Comparison of ENCODE assay signal across 18 cellular contexts in the genomic region with DNA sequence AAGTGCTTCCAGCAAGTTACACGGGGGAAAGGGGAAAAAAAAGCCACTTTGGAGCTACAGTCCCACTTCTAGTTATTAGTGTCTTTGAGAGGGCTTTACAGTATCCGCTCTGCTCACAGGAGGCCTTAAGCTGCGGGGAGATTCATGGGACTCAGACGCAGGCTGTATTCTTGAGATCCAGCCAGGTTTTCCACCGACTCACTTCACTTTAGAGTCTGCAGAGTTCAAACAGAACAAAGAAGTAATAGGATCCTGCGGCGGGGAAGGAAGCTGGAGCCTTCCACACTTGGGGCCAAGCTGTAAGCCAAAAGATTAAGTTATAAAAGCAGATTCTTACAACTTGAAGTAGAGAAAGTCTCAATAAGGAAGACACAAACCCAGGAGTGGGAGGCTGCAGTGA.
DNase-seq lines count a peak whose midpoint lies in the region; ATAC-seq and TF ChIP-seq lines count a peak whose summit lies in the region.
"Had no signal": no experiment of that assay in that cellular context is flagged by ENCODE, and none has a peak within 500 bp of the region (broad histone marks: within the 10 kb centered on the region; RNA-seq: fewer than 3 reads in every experiment).

No MANE protein-coding gene starts in this region.

- H3K4me3 ChIP-seq in astrocyte of the spinal cord (ENCODE audit: low read depth, low read length) (no peak overlapping the region), skeletal muscle cell (ENCODE audit: low read depth, low read length) (no peak overlapping the region)
- H3K4me3 ChIP-seq: SJSA1 had no signal

- no peak overlapping the region for H3K27ac Mint-ChIP-seq in activated naive CD4-positive, alpha-beta T cell treated with anti-CD3 and anti-CD28 coated beads for 36 hours
- H3K27ac Mint-ChIP-seq: B cell; natural killer cell treated with Interleukin-12 subunit alpha and Interleukin-12 subunit beta and Interleukin-15 and Interleukin-18, amount 100 ng/mL, for 72 hours had no signal

- no peaks in the 10 kb centered on the region for H3K36me3 Mint-ChIP-seq in activated naive CD4-positive, alpha-beta T cell treated with anti-CD3 and anti-CD28 coated beads for 36 hours (ENCODE audit: low read depth)
- H3K36me3 Mint-ChIP-seq: natural killer cell treated with Interleukin-12 subunit alpha and Interleukin-12 subunit beta and Interleukin-15 and Interleukin-18, amount 100 ng/mL, for 72 hours had no signal

- H3K4me3 Mint-ChIP-seq in activated naive CD4-positive, alpha-beta T cell treated with anti-CD3 and anti-CD28 coated beads for 36 hours = no peak overlapping the region
- H3K4me3 Mint-ChIP-seq: B cell had no signal

- peak; percentile 11 for TF ChIP-seq RAD21 in Ishikawa (IDR thresholded peaks at IDR 0.05; ENCODE audit: low read depth)

- DNase-seq in astrocyte of the spinal cord (ENCODE audit: low read depth, low spot score) (peak; percentile 87), iris pigment epithelial cell (ENCODE audit: low read depth) (peak; percentile 54), skeletal muscle cell (ENCODE audit: low read depth) (peak; percentile 36), occipital lobe (lab: John Stamatoyannopoulos, UW) (no peak), NCI-H446 (lab: John Stamatoyannopoulos, UW) (no peak), left lobe of liver (ENCODE audit: low spot score) (no peak)
- no peak for DNase-seq in activated naive CD4-positive, alpha-beta T cell treated with anti-CD3 and anti-CD28 coated beads for 36 hours
- DNase-seq: activated CD4-positive, alpha-beta T cell treated with anti-CD3 and anti-CD28 coated beads, Interleukin-2, amount 50 U/mL, for 1 hour; activated naive CD4-positive, alpha-beta T cell treated with Interleukin-2 at 50 U/mL for 16 hours; effector CD8-positive, alpha-beta T cell; NCI-H1417 treated with DMSO at 0.1 percent for 48 hours; NCI-H510A; stimulated activated CD4-positive, alpha-beta T cell treated with anti-CD3 and anti-CD28 coated beads, Interleukin-4, amount 100 ng/mL, for 4 hours had no signal

- CTCF ChIA-PET in activated naive CD4-positive, alpha-beta T cell treated with anti-CD3 and anti-CD28 coated beads for 36 hours (lab: Charles Lee) = interaction anchor here (1.0 to 4.0 kb wide), 10 partner anchors 9 to 614 kb away, joined by 3 to 36 read pairs (median 6); a partner anchor contains a TSS

- in situ Hi-C loops in astrocyte of the spinal cord (cut with HindIII; ENCODE audit: low sequenced_read_pairs) = no loop called here

- ATAC-seq in left lobe of liver = no peak
- ATAC-seq: HCT116; natural killer cell treated with Interleukin-12 subunit alpha and Interleukin-12 subunit beta and Interleukin-15 and Interleukin-18, amount 100 ng/mL, for 72 hours had no signal

- peaks cover 4% of the 10 kb centered on the region for H3K27me3 Mint-ChIP-seq in activated naive CD4-positive, alpha-beta T cell treated with anti-CD3 and anti-CD28 coated beads for 36 hours (ENCODE audit: low read depth)

- TF ChIP-seq CTCF in astrocyte of the spinal cord (IDR thresholded peaks at IDR 0.05; ENCODE audit: low read depth, low read length) = no peak

- peaks cover 3% of the 10 kb centered on the region for H3K4me1 Mint-ChIP-seq in activated naive CD4-positive, alpha-beta T cell treated with anti-CD3 and anti-CD28 coated beads for 36 hours (ENCODE audit: low read depth)

- intact Hi-C loops in activated naive CD4-positive, alpha-beta T cell treated with anti-CD3 and anti-CD28 coated beads for 36 hours (cut with micrococcal nuclease) = loop anchor here (1.0 to 2.0 kb wide), 4 partner anchors 103 to 618 kb away; no protein-coding TSS in a partner anchor

- TF ChIP-seq EP300 in Ishikawa (IDR thresholded peaks at IDR 0.05; ENCODE audit: borderline replicate concordance) = peak; percentile 71; the same call in 1 of the 2 replicates

- no peaks in the 10 kb centered on the region for H3K9me3 Mint-ChIP-seq in activated naive CD4-positive, alpha-beta T cell treated with anti-CD3 and anti-CD28 coated beads for 36 hours
- H3K9me3 Mint-ChIP-seq: natural killer cell treated with Interleukin-12 subunit alpha and Interleukin-12 subunit beta and Interleukin-15 and Interleukin-18, amount 100 ng/mL, for 72 hours had no signal

TF ChIP-seq in Ishikawa, 13 proteins besides CTCF, POLR2A, EP300 and RAD21:
- TF ChIP-seq NFIC (IDR thresholded peaks at IDR 0.05) (peak; percentile 71), TCF12 (IDR thresholded peaks at IDR 0.05; ENCODE audit: low read depth) (0 out of 2 replicates have a peak, but pooled peaks have one; percentile 35), FOXM1 (IDR thresholded peaks at IDR 0.05; ENCODE audit: borderline replicate concordance, low read depth) (no peak)

Comparison
In these comparisons a context has a peak if more than half of its experiments do, and no peak if none do; other contexts are left out.
1. DNase-seq: peak in astrocyte of the spinal cord (single experiment), iris pigment epithelial cell (single experiment) and skeletal muscle cell (single experiment); none in occipital lobe (single experiment), activated naive CD4-positive, alpha-beta T cell treated with anti-CD3 and anti-CD28 coated beads for 36 hours (single experiment), NCI-H446 (0 of 2) and left lobe of liver (single experiment).